ENCODE assay signal across 18 cellular contexts in genomic region chrX:67787196-67787595, GRCh38.
"Had no signal": no experiment of that assay in that cellular context is flagged by ENCODE, and none has a peak within 500 bp of the region (broad histone marks: within the 10 kb centered on the region; RNA-seq: fewer than 3 reads in every experiment).

No MANE protein-coding gene starts in this region.

- ATAC-seq: activated T-cell treated with anti-CD3 and anti-CD28 coated beads, Interleukin-2, amount 50 U/mL, for 4 hours; stimulated activated naive CD8-positive, alpha-beta T cell treated with anti-CD3 and anti-CD28 coated beads, Interleukin-15, Interleukin-2, amounts not matched to agents 100 U/mL and 50 U/mL, for 24 hours had no signal

- H3K36me3 ChIP-seq: ascending aorta, colonic mucosa, neural progenitor cell, prostate gland, right atrium auricular region, transverse colon, uterus had no signal

- DNase-seq: activated CD4-positive, alpha-beta T cell treated with anti-CD3 and anti-CD28 coated beads, Interleukin-2, amount 50 U/mL, for 1 hour; activated CD4-positive, CD25-positive, alpha-beta regulatory T cell treated with anti-CD3 and anti-CD28 coated beads, Interleukin-2, amount 50 U/mL, for 72 hours; activated CD8-positive, alpha-beta memory T cell treated with anti-CD3 and anti-CD28 coated beads, Interleukin-2, amount 50 U/mL, for 4 hours; activated effector memory CD4-positive, alpha-beta T cell treated with Interleukin-2 at 50 U/mL for 16 hours; activated naive CD4-positive, alpha-beta T cell treated with anti-CD3 and anti-CD28 coated beads, Interleukin-2, amount 10 ng/mL, durations not matched to agents 7 days and 5 days; activated T-cell treated with anti-CD3 and anti-CD28 coated beads, Interleukin-2, amount 50 U/mL, for 4 hours; colonic mucosa; endodermal cell; naive B cell; stimulated activated naive CD8-positive, alpha-beta T cell treated with anti-CD3 and anti-CD28 coated beads, Interleukin-15, Interleukin-2, amounts not matched to agents 100 U/mL and 50 U/mL, for 24 hours; substantia nigra; transverse colon; uterus had no signal

- H3K4me1 ChIP-seq: ascending aorta, colonic mucosa, neural progenitor cell, prostate gland, right atrium auricular region, transverse colon, uterus had no signal

- H3K4me3 ChIP-seq: ascending aorta, colonic mucosa, neural progenitor cell, prostate gland, right atrium auricular region, skin epidermis, transverse colon, uterus had no signal

- H3K27me3 ChIP-seq: ascending aorta, colonic mucosa, neural progenitor cell, right atrium auricular region, transverse colon, uterus had no signal

- H3K9me3 ChIP-seq: ascending aorta, colonic mucosa, prostate gland, right atrium auricular region, transverse colon, uterus had no signal

- H3K27ac ChIP-seq: ascending aorta, colonic mucosa, neural progenitor cell, prostate gland, right atrium auricular region, skin epidermis, transverse colon, uterus had no signal
